In genomic region chr6:30570760-30571084, GRCh38 we compare ENCODE assay signal across 8 cellular contexts. TPM values are rescaled to one million over a fixed set of nuclear protein-coding genes. Genes with fewer than 3 reads are reported as not detected.
DNase-seq lines count a peak whose midpoint lies in the region; ATAC-seq, FAIRE-seq and TF ChIP-seq lines count a peak whose summit lies in the region.

No MANE protein-coding gene starts in this region.

- POLR2A ChIA-PET in activated CD4-positive, alpha-beta T cell treated with anti-CD3 and anti-CD28 coated beads, Interleukin-2, amount 10 ng/mL, durations not matched to agents 7 days and 5 days (lab: Charles Lee), result interaction anchor here (0.6 to 2.4 kb wide), 4 partner anchors 14 to 849 kb away, joined by 4 to 8 read pairs (median 4); partner anchors contain the start of genes GNL1 and PRR3
- POLR2A ChIA-PET in activated CD4-positive, alpha-beta memory T cell treated with anti-CD3 and anti-CD28 coated beads, Interleukin-2, amount 10 ng/mL, durations not matched to agents 7 days and 5 days (lab: Charles Lee), result interaction anchor here (0.8 to 2.8 kb wide), 23 partner anchors 8 to 504 kb away, joined by 3 to 61 read pairs (median 5); partner anchors contain the start of genes GNL1, MDC1, MRPS18B and PPP1R11

- peaks cover 0 to 30% of the 10 kb centered on the region in 2 donors for H3K4me1 ChIP-seq in right atrium auricular region
- H3K4me1 ChIP-seq in small intestine (ENCODE audit: control insufficient read depth in 2 of 2, insufficient read depth in 1 of 2, low read depth in 1 of 2, low read length in 1 of 2), result peaks cover 10 to 18% of the 10 kb centered on the region in 2 donors

- peak; percentile 6 for ATAC-seq in HG03066 (IDR thresholded peaks at IDR 0.05; ENCODE audit: low read depth, unreplicated experiment)

- TF ChIP-seq CTCF in right atrium auricular region (IDR thresholded peaks at IDR 0.05), result no peak

- CTCF ChIA-PET in activated CD4-positive, alpha-beta T cell treated with anti-CD3 and anti-CD28 coated beads, Interleukin-2, amount 10 ng/mL, durations not matched to agents 7 days and 5 days (lab: Charles Lee), result interaction anchor here (0.6 to 2.1 kb wide), 11 partner anchors 8 to 274 kb away, joined by 3 to 10 read pairs (median 4); partner anchors contain the start of gene PRR3
- CTCF ChIA-PET in activated CD4-positive, alpha-beta memory T cell treated with anti-CD3 and anti-CD28 coated beads, Interleukin-2, amount 10 ng/mL, durations not matched to agents 7 days and 5 days (lab: Charles Lee), result interaction anchor here (0.9 to 2.3 kb wide), 12 partner anchors 13 to 160 kb away, joined by 3 to 15 read pairs (median 5); partner anchors contain the start of genes DHX16, GNL1 and PRR3

- H3K27ac ChIP-seq in right atrium auricular region (peak overlapping the region; percentile 81 to 96), small intestine (ENCODE audit: low read depth in 1 of 2, low read length in 1 of 2) (peak overlapping the region; percentile 15 to 97)

- H3K36me3 ChIP-seq in right atrium auricular region (no peaks in the 10 kb centered on the region), small intestine (ENCODE audit: control insufficient read depth in 2 of 2, insufficient read depth in 2 of 2, low read length in 2 of 2) (no peaks in the 10 kb centered on the region)

- 0 to 1% (median 0%) methylated on average over 17 of the region's 17 CpGs for WGBS in small intestine, 3 donors

- H3K4me3 ChIP-seq in right atrium auricular region (peak overlapping the region; percentile 53 to 67), small intestine (ENCODE audit: low read depth in 1 of 2, low read length in 2 of 2) (peak overlapping the region; percentile 44 to 61)

- no peaks in the 10 kb centered on the region for H3K9me3 Mint-ChIP-seq in activated CD4-positive, alpha-beta T cell treated with anti-CD3 and anti-CD28 coated beads, Interleukin-2, amount 10 ng/mL, durations not matched to agents 7 days and 5 days
- no peaks in the 10 kb centered on the region for H3K9me3 Mint-ChIP-seq in activated CD4-positive, alpha-beta memory T cell treated with anti-CD3 and anti-CD28 coated beads, Interleukin-2, amount 10 ng/mL, durations not matched to agents 7 days and 5 days

- H3K9me3 ChIP-seq in right atrium auricular region (no peaks in the 10 kb centered on the region), small intestine (ENCODE audit: control insufficient read depth, low read depth) (no peaks in the 10 kb centered on the region)

- peak overlapping the region; percentile 94 for H3K4me3 Mint-ChIP-seq in activated CD4-positive, alpha-beta T cell treated with anti-CD3 and anti-CD28 coated beads, Interleukin-2, amount 10 ng/mL, durations not matched to agents 7 days and 5 days
- peak overlapping the region; percentile 97 for H3K4me3 Mint-ChIP-seq in activated CD4-positive, alpha-beta memory T cell treated with anti-CD3 and anti-CD28 coated beads, Interleukin-2, amount 10 ng/mL, durations not matched to agents 7 days and 5 days

- FAIRE-seq in small intestine (lab: Jason Lieb, UNC), result no peak

- peaks cover 13% of the 10 kb centered on the region for H3K36me3 Mint-ChIP-seq in activated CD4-positive, alpha-beta T cell treated with anti-CD3 and anti-CD28 coated beads, Interleukin-2, amount 10 ng/mL, durations not matched to agents 7 days and 5 days (ENCODE audit: low read depth)
- H3K36me3 Mint-ChIP-seq in activated CD4-positive, alpha-beta memory T cell treated with anti-CD3 and anti-CD28 coated beads, Interleukin-2, amount 10 ng/mL, durations not matched to agents 7 days and 5 days (ENCODE audit: low read depth), result peaks cover 18% of the 10 kb centered on the region

- H3K27ac Mint-ChIP-seq in activated CD4-positive, alpha-beta T cell treated with anti-CD3 and anti-CD28 coated beads, Interleukin-2, amount 10 ng/mL, durations not matched to agents 7 days and 5 days, result peak overlapping the region; percentile 97
- peak overlapping the region; percentile 97 for H3K27ac Mint-ChIP-seq in activated CD4-positive, alpha-beta memory T cell treated with anti-CD3 and anti-CD28 coated beads, Interleukin-2, amount 10 ng/mL, durations not matched to agents 7 days and 5 days

- peaks cover 59% of the 10 kb centered on the region for H3K4me1 Mint-ChIP-seq in activated CD4-positive, alpha-beta T cell treated with anti-CD3 and anti-CD28 coated beads, Interleukin-2, amount 10 ng/mL, durations not matched to agents 7 days and 5 days
- H3K4me1 Mint-ChIP-seq in activated CD4-positive, alpha-beta memory T cell treated with anti-CD3 and anti-CD28 coated beads, Interleukin-2, amount 10 ng/mL, durations not matched to agents 7 days and 5 days, result peaks cover 63% of the 10 kb centered on the region

- no peaks in the 10 kb centered on the region for H3K27me3 Mint-ChIP-seq in activated CD4-positive, alpha-beta T cell treated with anti-CD3 and anti-CD28 coated beads, Interleukin-2, amount 10 ng/mL, durations not matched to agents 7 days and 5 days
- H3K27me3 Mint-ChIP-seq in activated CD4-positive, alpha-beta memory T cell treated with anti-CD3 and anti-CD28 coated beads, Interleukin-2, amount 10 ng/mL, durations not matched to agents 7 days and 5 days, result no peaks in the 10 kb centered on the region

- H3K27me3 ChIP-seq in right atrium auricular region, result no peaks in the 10 kb centered on the region
- H3K27me3 ChIP-seq in small intestine (ENCODE audit: control insufficient read depth in 2 of 2, insufficient read depth in 2 of 2, low read length in 2 of 2), result no peaks in the 10 kb centered on the region

- DNase-seq in activated CD4-positive, alpha-beta T cell treated with anti-CD3 and anti-CD28 coated beads, Interleukin-2, amount 10 ng/mL, durations not matched to agents 7 days and 5 days, result no peak
- no peak for DNase-seq in activated CD4-positive, alpha-beta T cell treated with anti-CD3 and anti-CD28 coated beads, Interleukin-2, amount 50 U/mL, for 48 hours
- no peak for DNase-seq in activated CD4-positive, alpha-beta memory T cell treated with anti-CD3 and anti-CD28 coated beads, Interleukin-2, amount 10 ng/mL, durations not matched to agents 7 days and 5 days
- DNase-seq in right atrium auricular region (ENCODE audit: low spot score), result no peak
- no peak for DNase-seq in small intestine
- DNase-seq in putamen (ENCODE audit: low spot score), result no peak
- DNase-seq in NCI-H1105 treated with DMSO at 0.1 percent for 48 hours (lab: John Stamatoyannopoulos, UW), result no peak

RNA-seq across cellular contexts. Expression of gene ABCF1, which starts 0.5 kb away (rescaled TPM):
- 10 to 100 TPM; 72.2 to 78.0 TPM for total RNA-seq in activated CD4-positive, alpha-beta T cell treated with anti-CD3 and anti-CD28 coated beads, Interleukin-2, amount 10 ng/mL, durations not matched to agents 7 days and 5 days
- 10 to 100 TPM; 64.3 to 65.2 TPM for total RNA-seq in activated CD4-positive, alpha-beta memory T cell treated with anti-CD3 and anti-CD28 coated beads, Interleukin-2, amount 10 ng/mL, durations not matched to agents 7 days and 5 days
- 10 to 100 TPM; 33.9 to 41.3 TPM for total RNA-seq in right atrium auricular region
- 10 to 100 TPM; 30.0 to 40.6 (median 37.0) TPM for polyA plus RNA-seq in small intestine

RNA-seq across cellular contexts. Expression of gene PRR3, which starts 13.6 kb away (rescaled TPM):
- 10 to 100 TPM; 16.0 to 22.2 TPM for total RNA-seq in activated CD4-positive, alpha-beta T cell treated with anti-CD3 and anti-CD28 coated beads, Interleukin-2, amount 10 ng/mL, durations not matched to agents 7 days and 5 days
- 10 to 100 TPM; 15.3 TPM for total RNA-seq in activated CD4-positive, alpha-beta memory T cell treated with anti-CD3 and anti-CD28 coated beads, Interleukin-2, amount 10 ng/mL, durations not matched to agents 7 days and 5 days
- 1 to 10 TPM; 2.3 to 3.7 TPM for total RNA-seq in right atrium auricular region
- polyA plus RNA-seq in small intestine, result 1 to 10 TPM; 3.6 to 6.1 (median 4.1) TPM

RNA-seq across cellular contexts. Expression of gene GNL1, which starts 14.4 kb away (rescaled TPM):
- total RNA-seq in activated CD4-positive, alpha-beta T cell treated with anti-CD3 and anti-CD28 coated beads, Interleukin-2, amount 10 ng/mL, durations not matched to agents 7 days and 5 days, result 10 to 100 TPM; 51.5 to 59.9 TPM
- 10 to 100 TPM; 62.1 to 70.8 TPM for total RNA-seq in activated CD4-positive, alpha-beta memory T cell treated with anti-CD3 and anti-CD28 coated beads, Interleukin-2, amount 10 ng/mL, durations not matched to agents 7 days and 5 days
- 10 to 100 TPM in 1 of 2 donors, 1 to 10 TPM in 1; 7.9 to 16.4 TPM for total RNA-seq in right atrium auricular region
- polyA plus RNA-seq in small intestine, result 10 to 100 TPM; 25.9 to 46.7 (median 39.4) TPM

RNA-seq across cellular contexts. Expression of gene PPP1R10, which starts 46.3 kb away (rescaled TPM):
- 100 to 1,000 TPM in 1 of 2 experiments, 10 to 100 TPM in 1; 99.1 to 117 TPM for total RNA-seq in activated CD4-positive, alpha-beta T cell treated with anti-CD3 and anti-CD28 coated beads, Interleukin-2, amount 10 ng/mL, durations not matched to agents 7 days and 5 days
- 100 to 1,000 TPM in 1 of 2 experiments, 10 to 100 TPM in 1; 96.1 to 103 TPM for total RNA-seq in activated CD4-positive, alpha-beta memory T cell treated with anti-CD3 and anti-CD28 coated beads, Interleukin-2, amount 10 ng/mL, durations not matched to agents 7 days and 5 days
- 10 to 100 TPM; 18.4 to 20.6 TPM for total RNA-seq in right atrium auricular region
- 10 to 100 TPM; 21.3 to 35.1 (median 30.0) TPM for polyA plus RNA-seq in small intestine

RNA-seq across cellular contexts. Expression of gene MRPS18B, which starts 46.9 kb away (rescaled TPM):
- 10 to 100 TPM; 41.4 to 44.4 TPM for total RNA-seq in activated CD4-positive, alpha-beta T cell treated with anti-CD3 and anti-CD28 coated beads, Interleukin-2, amount 10 ng/mL, durations not matched to agents 7 days and 5 days
- 10 to 100 TPM; 42.4 to 42.8 TPM for total RNA-seq in activated CD4-positive, alpha-beta memory T cell treated with anti-CD3 and anti-CD28 coated beads, Interleukin-2, amount 10 ng/mL, durations not matched to agents 7 days and 5 days
- total RNA-seq in right atrium auricular region, result 10 to 100 TPM; 65.6 to 87.7 TPM
- polyA plus RNA-seq in small intestine, result 10 to 100 TPM; 89.4 to 93.0 (median 91.2) TPM
